19 cellular contexts compared by ENCODE assay signal in the genomic region with DNA sequence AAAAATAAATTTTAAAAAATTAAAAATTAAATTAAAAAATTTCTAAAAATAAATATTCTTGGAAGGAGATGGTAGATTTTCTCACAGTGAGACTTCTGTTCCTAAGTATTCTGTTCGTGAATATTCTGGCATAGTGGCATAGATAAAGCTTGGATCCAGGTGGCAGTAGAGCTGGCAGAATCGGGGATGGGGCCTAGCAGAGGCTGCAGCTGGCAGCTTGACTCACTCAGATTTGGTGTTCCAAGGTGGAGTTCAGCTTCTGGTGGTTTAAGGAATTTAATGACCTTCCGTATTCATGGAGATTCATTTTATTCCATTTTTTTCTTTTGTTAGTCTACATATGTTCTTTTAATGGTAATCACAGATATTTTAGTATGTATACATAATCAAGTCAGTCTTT.
"Had no signal": no experiment of that assay in that cellular context is flagged by ENCODE, and none has a peak within 500 bp of the region (broad histone marks: within the 10 kb centered on the region; RNA-seq: fewer than 3 reads in every experiment).

No MANE protein-coding gene starts in this region.

- H3K4me1 ChIP-seq: left ventricle myocardium inferior, lower lobe of right lung, right atrium auricular region, upper lobe of left lung, uterus had no signal

- H3K27me3 ChIP-seq: hepatocyte, right atrium auricular region, tibial artery, upper lobe of left lung, uterus had no signal

- DNase-seq: effector memory CD4-positive, alpha-beta T cell; foreskin fibroblast; kidney; left cardiac atrium; left ventricle myocardium inferior; lower lobe of right lung; midbrain; naive B cell; nephron progenitor cell; stimulated activated CD4-positive, alpha-beta T cell treated with anti-CD3 and anti-CD28 coated beads, Interleukin-2, amount 100 ng/mL, for 48 hours; upper lobe of left lung; uterus had no signal

- H3K4me3 Mint-ChIP-seq: memory B cell; naive B cell; nephron progenitor cell; stimulated activated naive CD8-positive, alpha-beta T cell treated with anti-CD3 and anti-CD28 coated beads, Interleukin-15, Interleukin-2, amounts not matched to agents 100 ng/mL and 50 ng/mL, for 24 hours had no signal

- H3K4me3 ChIP-seq: hepatocyte, left ventricle myocardium inferior, lower lobe of right lung, right atrium auricular region, smooth muscle cell, tibial artery, upper lobe of left lung, uterus had no signal

- H3K27ac ChIP-seq: hepatocyte, left ventricle myocardium inferior, lower lobe of right lung, right atrium auricular region, upper lobe of left lung, uterus had no signal

- H3K9me3 Mint-ChIP-seq: memory B cell; naive B cell; stimulated activated naive CD8-positive, alpha-beta T cell treated with anti-CD3 and anti-CD28 coated beads, Interleukin-15, Interleukin-2, amounts not matched to agents 100 ng/mL and 50 ng/mL, for 24 hours had no signal

- H3K27ac Mint-ChIP-seq: memory B cell; nephron progenitor cell; stimulated activated naive CD8-positive, alpha-beta T cell treated with anti-CD3 and anti-CD28 coated beads, Interleukin-15, Interleukin-2, amounts not matched to agents 100 ng/mL and 50 ng/mL, for 24 hours had no signal

- H3K36me3 ChIP-seq: left ventricle myocardium inferior, right atrium auricular region, uterus had no signal

- H3K4me1 Mint-ChIP-seq: naive B cell, nephron progenitor cell had no signal

- H3K36me3 Mint-ChIP-seq: memory B cell, naive B cell had no signal

- H3K9me3 ChIP-seq: left ventricle myocardium inferior, lower lobe of right lung, right atrium auricular region, tibial artery, upper lobe of left lung, uterus had no signal

- ATAC-seq: esophagus mucosa, left cardiac atrium, lower lobe of right lung had no signal

- H3K27me3 Mint-ChIP-seq: memory B cell; naive B cell; stimulated activated naive CD8-positive, alpha-beta T cell treated with anti-CD3 and anti-CD28 coated beads, Interleukin-15, Interleukin-2, amounts not matched to agents 100 ng/mL and 50 ng/mL, for 24 hours had no signal
